In genomic region chr16:3400779-3401688, GRCh38 we compare ENCODE assay signal across 1 cellular context.
TF ChIP-seq lines count a peak whose summit lies in the region.

Gene ZNF174 (plus strand): TSS chr16:3401215. CDS start chr16:3402005, 790 bp downstream.
Gene ZSCAN32 (minus strand): TSS chr16:3401004. CDS start chr16:3397557, 3,447 bp downstream.

TF ChIP-seq in K562, 482 proteins besides CTCF, POLR2A, EP300 and RAD21 (continued from another document and continues in another):
- TF ChIP-seq, protein P1, sequence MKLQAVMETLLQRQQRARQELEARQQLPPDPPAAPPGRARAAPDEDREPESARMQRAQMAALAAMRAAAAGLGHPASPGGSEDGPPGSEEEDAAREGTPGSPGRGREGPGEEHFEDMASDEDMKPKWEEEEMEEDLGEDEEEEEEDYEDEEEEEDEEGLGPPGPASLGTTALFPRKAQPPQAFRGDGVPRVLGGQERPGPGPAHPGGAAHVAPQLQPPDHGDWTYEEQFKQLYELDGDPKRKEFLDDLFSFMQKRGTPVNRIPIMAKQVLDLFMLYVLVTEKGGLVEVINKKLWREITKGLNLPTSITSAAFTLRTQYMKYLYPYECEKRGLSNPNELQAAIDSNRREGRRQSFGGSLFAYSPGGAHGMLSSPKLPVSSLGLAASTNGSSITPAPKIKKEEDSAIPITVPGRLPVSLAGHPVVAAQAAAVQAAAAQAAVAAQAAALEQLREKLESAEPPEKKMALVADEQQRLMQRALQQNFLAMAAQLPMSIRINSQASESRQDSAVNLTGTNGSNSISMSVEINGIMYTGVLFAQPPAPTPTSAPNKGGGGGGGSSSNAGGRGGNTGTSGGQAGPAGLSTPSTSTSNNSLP (IDR thresholded peaks at IDR 0.05; ENCODE audit: borderline replicate concordance, low read depth, low read length) = no peak
- TF ChIP-seq ZNF76 (CRISPR knock-in tag; IDR thresholded peaks at IDR 0.05; ENCODE audit: borderline replicate concordance) (no peak; the same call in 1 of the 2 replicates), ZNF174 (CRISPR knock-in tag; IDR thresholded peaks at IDR 0.05) (no peak), RBM25 (IDR thresholded peaks at IDR 0.05; ENCODE audit: low read depth, low read length, severe bottlenecking) (peak; percentile 89), ZZZ3 (IDR thresholded peaks at IDR 0.05) (no peak), CHD2 (IDR thresholded peaks at IDR 0.05; ENCODE audit: low read depth, low read length) (peak; percentile 74), KDM1A (IDR thresholded peaks at IDR 0.05) (no peak), SNIP1 (IDR thresholded peaks at IDR 0.05; ENCODE audit: low read depth) (no peak), CTBP1 (IDR thresholded peaks at IDR 0.05; ENCODE audit: borderline replicate concordance) (peak; percentile 82; the same call in 1 of the 2 replicates), SRF (CRISPR knock-in tag; IDR thresholded peaks at IDR 0.05) (peak in 1 of 2 experiments; percentile 75; a peak in 1 of 4 replicates), PML (IDR thresholded peaks at IDR 0.05; ENCODE audit: low read length) (peak; percentile 37; the same call in 1 of the 2 replicates), TGIF2 (CRISPR knock-in tag; IDR thresholded peaks at IDR 0.05) (no peak), CREB1 (IDR thresholded peaks at IDR 0.05) (peak; percentile 78), CREB1 (CRISPR knock-in tag; IDR thresholded peaks at IDR 0.05) (peak; percentile 82), PCBP2 (IDR thresholded peaks at IDR 0.05; ENCODE audit: low read depth, low read length, poor library complexity, severe bottlenecking) (no peak), HSF4 (CRISPR knock-in tag; IDR thresholded peaks at IDR 0.05; ENCODE audit: borderline replicate concordance) (no peak), ZNF143 (CRISPR knock-in tag; IDR thresholded peaks at IDR 0.05) (peak; percentile 92), E2F3 (CRISPR knock-in tag; IDR thresholded peaks at IDR 0.05) (peak; percentile 51; the same call in 1 of the 2 replicates), NR1H2 (CRISPR knock-in tag; IDR thresholded peaks at IDR 0.05) (no peak), MYNN (IDR thresholded peaks at IDR 0.05) (no peak), MYNN (CRISPR knock-in tag; IDR thresholded peaks at IDR 0.05) (no peak), ZNF586 (CRISPR knock-in tag; conservative IDR thresholded peaks at IDR 0.05) (no peak), TAF1 (IDR thresholded peaks at IDR 0.05; ENCODE audit: control insufficient read depth, extremely low read depth, insufficient read depth, low read length, severe bottlenecking) (peak; percentile 77), ZKSCAN1 (IDR thresholded peaks at IDR 0.05; ENCODE audit: low read depth, low read length) (no peak; the same call in 1 of the 2 replicates), HMG20A (CRISPR knock-in tag; conservative IDR thresholded peaks at IDR 0.05) (no peak), ZNF398 (CRISPR knock-in tag; IDR thresholded peaks at IDR 0.05) (no peak), ZBTB1 (CRISPR knock-in tag; IDR thresholded peaks at IDR 0.05; ENCODE audit: borderline replicate concordance, low read depth) (peak; percentile 66; the same call in 1 of the 2 replicates), ASH1L (IDR thresholded peaks at IDR 0.05; ENCODE audit: borderline replicate concordance, low read depth, partially characterized antibody) (peak; percentile 24), HNRNPL (IDR thresholded peaks at IDR 0.05; ENCODE audit: low read depth, low read length) (peak; percentile 57; the same call in 1 of the 2 replicates), NFYB (IDR thresholded peaks at IDR 0.05; ENCODE audit: extremely low read depth, insufficient read length) (peak; percentile 59), JUNB (CRISPR knock-in tag; conservative IDR thresholded peaks at IDR 0.05) (no peak), MCM2 (IDR thresholded peaks at IDR 0.05; ENCODE audit: low read depth) (no peak), DACH1 (IDR thresholded peaks at IDR 0.05; ENCODE audit: partially characterized antibody) (no peak), KDM5B (IDR thresholded peaks at IDR 0.05; ENCODE audit: insufficient replicate concordance, low read depth, low read length) (peak; percentile 51), HNRNPH1 (optimal IDR thresholded peaks at IDR 0.05; ENCODE audit: low read depth, low read length) (no peak), BACH1 (tag; IDR thresholded peaks at IDR 0.05) (no peak), HDGF (IDR thresholded peaks at IDR 0.05) (no peak), HMGXB4 (CRISPR knock-in tag; IDR thresholded peaks at IDR 0.05) (no peak), GTF3C2 (IDR thresholded peaks at IDR 0.05; ENCODE audit: borderline replicate concordance, extremely low read depth, insufficient read length) (no peak), HNRNPUL1 (IDR thresholded peaks at IDR 0.05; ENCODE audit: low read length) (no peak), SIRT6 (IDR thresholded peaks at IDR 0.05; ENCODE audit: low read depth, low read length) (no peak), TAF7 (tag; IDR thresholded peaks at IDR 0.05) (peak; percentile 72), FOXM1 (IDR thresholded peaks at IDR 0.05; ENCODE audit: low read depth) (peak; percentile 75), FOXM1 (CRISPR knock-in tag; IDR thresholded peaks at IDR 0.05; ENCODE audit: low read depth) (no peak), ZKSCAN3 (CRISPR knock-in tag; IDR thresholded peaks at IDR 0.05) (no peak), ZNF23 (CRISPR knock-in tag; IDR thresholded peaks at IDR 0.05) (no peak), ZNF12 (CRISPR knock-in tag; IDR thresholded peaks at IDR 0.05) (no peak), RBM15 (IDR thresholded peaks at IDR 0.05; ENCODE audit: insufficient read depth, low read length) (no peak), CREBBP (IDR thresholded peaks at IDR 0.05; ENCODE audit: low read depth, low read length) (no peak), MEF2A (IDR thresholded peaks at IDR 0.05; ENCODE audit: control insufficient read depth, low read depth, low read length) (no peak), SAFB2 (IDR thresholded peaks at IDR 0.05; ENCODE audit: borderline replicate concordance, low read depth, low read length, severe bottlenecking) (no peak), EGR1 (conservative IDR thresholded peaks at IDR 0.05) (peak; percentile 62)
- TF ChIP-seq, protein P2, sequence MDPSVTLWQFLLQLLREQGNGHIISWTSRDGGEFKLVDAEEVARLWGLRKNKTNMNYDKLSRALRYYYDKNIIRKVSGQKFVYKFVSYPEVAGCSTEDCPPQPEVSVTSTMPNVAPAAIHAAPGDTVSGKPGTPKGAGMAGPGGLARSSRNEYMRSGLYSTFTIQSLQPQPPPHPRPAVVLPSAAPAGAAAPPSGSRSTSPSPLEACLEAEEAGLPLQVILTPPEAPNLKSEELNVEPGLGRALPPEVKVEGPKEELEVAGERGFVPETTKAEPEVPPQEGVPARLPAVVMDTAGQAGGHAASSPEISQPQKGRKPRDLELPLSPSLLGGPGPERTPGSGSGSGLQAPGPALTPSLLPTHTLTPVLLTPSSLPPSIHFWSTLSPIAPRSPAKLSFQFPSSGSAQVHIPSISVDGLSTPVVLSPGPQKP (CRISPR knock-in tag; IDR thresholded peaks at IDR 0.05) = no peak
- TF ChIP-seq, protein P3, sequence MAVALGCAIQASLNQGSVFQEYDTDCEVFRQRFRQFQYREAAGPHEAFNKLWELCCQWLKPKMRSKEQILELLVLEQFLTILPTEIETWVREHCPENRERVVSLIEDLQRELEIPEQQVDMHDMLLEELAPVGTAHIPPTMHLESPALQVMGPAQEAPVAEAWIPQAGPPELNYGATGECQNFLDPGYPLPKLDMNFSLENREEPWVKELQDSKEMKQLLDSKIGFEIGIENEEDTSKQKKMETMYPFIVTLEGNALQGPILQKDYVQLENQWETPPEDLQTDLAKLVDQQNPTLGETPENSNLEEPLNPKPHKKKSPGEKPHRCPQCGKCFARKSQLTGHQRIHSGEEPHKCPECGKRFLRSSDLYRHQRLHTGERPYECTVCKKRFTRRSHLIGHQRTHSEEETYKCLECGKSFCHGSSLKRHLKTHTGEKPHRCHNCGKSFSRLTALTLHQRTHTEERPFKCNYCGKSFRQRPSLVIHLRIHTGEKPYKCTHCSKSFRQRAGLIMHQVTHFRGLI (CRISPR knock-in tag; IDR thresholded peaks at IDR 0.05) = no peak
